17 cellular contexts compared by ENCODE assay signal in the genomic region with DNA sequence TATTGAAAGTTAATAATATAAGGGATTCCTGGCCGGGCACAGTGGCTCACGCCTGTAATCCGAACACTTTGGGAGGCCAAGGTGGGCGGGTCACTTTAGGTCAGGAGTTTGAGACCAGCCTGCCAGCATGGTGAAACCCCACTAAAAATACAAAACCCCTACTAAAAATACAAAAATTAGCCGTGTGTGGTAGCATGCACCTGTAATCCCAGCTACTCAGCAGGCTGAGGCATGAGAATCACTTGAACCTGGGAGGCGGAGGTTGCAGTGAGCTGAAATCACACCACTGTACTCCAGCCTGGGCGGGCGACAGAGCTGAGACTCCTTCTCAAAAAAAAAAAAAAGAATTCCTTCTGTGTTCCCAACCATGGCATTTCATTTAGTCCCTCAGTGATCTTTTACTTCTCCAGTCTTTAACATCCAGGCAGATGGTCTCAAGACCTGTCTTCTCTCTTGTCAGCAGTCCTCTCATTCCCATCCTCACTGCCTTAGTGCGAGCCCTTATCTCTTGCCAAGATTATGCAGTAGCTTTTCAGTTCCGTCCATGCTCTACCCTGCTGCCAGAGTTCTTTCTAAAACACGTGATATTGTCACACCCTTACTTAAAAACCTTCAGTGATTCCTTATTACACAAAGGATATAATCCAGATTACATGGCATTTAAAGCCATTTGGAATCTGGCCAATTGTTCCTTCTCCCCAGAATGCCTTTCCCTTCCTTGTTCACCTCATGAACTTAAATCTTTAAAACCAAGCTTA. TPM values are rescaled to one million over a fixed set of nuclear protein-coding genes. Genes with fewer than 3 reads are reported as not detected.
DNase-seq lines count a peak whose midpoint lies in the region; ATAC-seq and TF ChIP-seq lines count a peak whose summit lies in the region.
"Had no signal": no experiment of that assay in that cellular context is flagged by ENCODE, and none has a peak within 500 bp of the region (broad histone marks: within the 10 kb centered on the region; RNA-seq: fewer than 3 reads in every experiment).

No MANE protein-coding gene starts in this region.

- no peak overlapping the region for H3K14ac ChIP-seq in trophoblast cell (ENCODE audit: low read length)

- WGBS in esophagus squamous epithelium, 2 donors: 47 to 48% methylated on average over 10 to 11 of the region's 11 CpGs
- no CpG with 5 or more reads among the region's 11 CpGs for WGBS in trophoblast cell (ENCODE audit: extremely low coverage, insufficient coverage, insufficient read length)

- H3K4me3 Mint-ChIP-seq in Calu3 (ENCODE audit: low read depth, unreplicated experiment): no peak overlapping the region
- no peak overlapping the region for H3K4me3 Mint-ChIP-seq in activated naive CD8-positive, alpha-beta T cell treated with anti-CD3 and anti-CD28 coated beads for 36 hours
- H3K4me3 Mint-ChIP-seq: activated T-cell treated with anti-CD3 and anti-CD28 coated beads, Interleukin-2, amount 50 U/mL, for 72 hours; B cell; stimulated activated naive CD8-positive, alpha-beta T cell treated with anti-CD3 and anti-CD28 coated beads, Interleukin-15, Interleukin-2, amounts not matched to agents 100 ng/mL and 50 ng/mL, for 24 hours had no signal

- peaks cover 11% of the 10 kb centered on the region for H3K4me1 Mint-ChIP-seq in Calu3 (ENCODE audit: low read depth, unreplicated experiment)
- peaks cover 12% of the 10 kb centered on the region for H3K4me1 Mint-ChIP-seq in activated naive CD8-positive, alpha-beta T cell treated with anti-CD3 and anti-CD28 coated beads for 36 hours

- no peak for TF ChIP-seq CTCF in Calu3 (IDR thresholded peaks at IDR 0.05; ENCODE audit: unreplicated experiment)
- no peak for TF ChIP-seq CTCF in OCI-LY1 (IDR thresholded peaks at IDR 0.05; ENCODE audit: low read length)
- TF ChIP-seq CTCF in esophagus squamous epithelium (IDR thresholded peaks at IDR 0.05): no peak
- TF ChIP-seq CTCF in foreskin fibroblast (IDR thresholded peaks at IDR 0.05; ENCODE audit: low read depth, low read length): no peak

- DNase-seq in Calu3 (no peak), esophagus squamous epithelium (lab: John Stamatoyannopoulos, UW) (no peak), trophoblast cell (peak; percentile 46 to 77), foreskin fibroblast (no peak)
- no peak for DNase-seq in activated naive CD8-positive, alpha-beta T cell treated with anti-CD3 and anti-CD28 coated beads for 36 hours
- DNase-seq: activated CD4-positive, alpha-beta T cell treated with anti-CD3 and anti-CD28 coated beads, Interleukin-2, amount 50 U/mL, for 4 hours; activated T-cell treated with anti-CD3 and anti-CD28 coated beads, Interleukin-2, amount 50 U/mL, for 72 hours; KBM-7; NCI-H1417; T-helper 9 cell had no signal

- H2BK12ac ChIP-seq in trophoblast cell (ENCODE audit: low read length): no peak overlapping the region

- H3K36me3 ChIP-seq in OCI-LY1 (ENCODE audit: insufficient read depth, low read length): peaks cover 10% of the 10 kb centered on the region; the same call in 1 of the 2 replicates
- no peaks in the 10 kb centered on the region for H3K36me3 ChIP-seq in esophagus squamous epithelium
- no peaks in the 10 kb centered on the region for H3K36me3 ChIP-seq in trophoblast cell (ENCODE audit: control insufficient read depth in 1 of 2, insufficient read depth in 2 of 2, low read length in 2 of 2)

- CTCF ChIA-PET in Calu3 (lab: Charles Lee): no interaction called here

- no peaks in the 10 kb centered on the region for H3K27me3 Mint-ChIP-seq in Calu3 (ENCODE audit: unreplicated experiment)
- no peaks in the 10 kb centered on the region for H3K27me3 Mint-ChIP-seq in activated naive CD8-positive, alpha-beta T cell treated with anti-CD3 and anti-CD28 coated beads for 36 hours
- H3K27me3 Mint-ChIP-seq: B cell; stimulated activated naive CD8-positive, alpha-beta T cell treated with anti-CD3 and anti-CD28 coated beads, Interleukin-15, Interleukin-2, amounts not matched to agents 100 ng/mL and 50 ng/mL, for 24 hours had no signal

- no peak overlapping the region for H4K8ac ChIP-seq in trophoblast cell (ENCODE audit: low read depth, low read length)

- H3K4me2 ChIP-seq in OCI-LY1 (ENCODE audit: low read length) (no peak overlapping the region), trophoblast cell (ENCODE audit: low read length) (no peak overlapping the region)
- H3K4me2 ChIP-seq: smooth muscle cell had no signal

- ATAC-seq in HG03095 (IDR thresholded peaks at IDR 0.05; ENCODE audit: unreplicated experiment) (no peak), GM21447 (IDR thresholded peaks at IDR 0.05; ENCODE audit: unreplicated experiment) (no peak)
- ATAC-seq: activated T-cell treated with anti-CD3 and anti-CD28 coated beads, Interleukin-2, amount 50 U/mL, for 72 hours had no signal

- H3K27me3 ChIP-seq in OCI-LY1 (ENCODE audit: insufficient read depth, low read length) (no peaks in the 10 kb centered on the region), esophagus squamous epithelium (no peaks in the 10 kb centered on the region), trophoblast cell (ENCODE audit: insufficient read depth, low read length) (no peaks in the 10 kb centered on the region)

- H3K9me3 Mint-ChIP-seq in Calu3 (ENCODE audit: low read depth, unreplicated experiment): no peaks in the 10 kb centered on the region
- H3K9me3 Mint-ChIP-seq in activated naive CD8-positive, alpha-beta T cell treated with anti-CD3 and anti-CD28 coated beads for 36 hours: no peaks in the 10 kb centered on the region
- H3K9me3 Mint-ChIP-seq: activated T-cell treated with anti-CD3 and anti-CD28 coated beads, Interleukin-2, amount 50 U/mL, for 72 hours; stimulated activated naive CD8-positive, alpha-beta T cell treated with anti-CD3 and anti-CD28 coated beads, Interleukin-15, Interleukin-2, amounts not matched to agents 100 ng/mL and 50 ng/mL, for 24 hours had no signal

- no peak overlapping the region for H3K4ac ChIP-seq in trophoblast cell (ENCODE audit: low read depth, low read length)

- no peak for TF ChIP-seq POLR2A in esophagus squamous epithelium (IDR thresholded peaks at IDR 0.05)

- BruUV-seq in Calu3 (replicated peaks; lab: Mats Ljungman, UMichigan): no TSS peak

- H2AK5ac ChIP-seq in trophoblast cell (ENCODE audit: low read length): no peak overlapping the region

- H3K9me3 ChIP-seq in OCI-LY1 (ENCODE audit: low read length) (no peaks in the 10 kb centered on the region), esophagus squamous epithelium (no peaks in the 10 kb centered on the region), trophoblast cell (ENCODE audit: insufficient read depth, low read depth, low read length) (no peaks in the 10 kb centered on the region)

- H4K12ac ChIP-seq in trophoblast cell (ENCODE audit: low read depth, low read length): no peak overlapping the region

- peak overlapping the region; percentile 7 for H3K27ac Mint-ChIP-seq in Calu3 (ENCODE audit: unreplicated experiment)
- H3K27ac Mint-ChIP-seq in activated naive CD8-positive, alpha-beta T cell treated with anti-CD3 and anti-CD28 coated beads for 36 hours: no peak overlapping the region
- H3K27ac Mint-ChIP-seq: activated T-cell treated with anti-CD3 and anti-CD28 coated beads, Interleukin-2, amount 50 U/mL, for 72 hours; B cell; stimulated activated naive CD8-positive, alpha-beta T cell treated with anti-CD3 and anti-CD28 coated beads, Interleukin-15, Interleukin-2, amounts not matched to agents 100 ng/mL and 50 ng/mL, for 24 hours had no signal

- H3K4me3 ChIP-seq in OCI-LY1 (ENCODE audit: low read depth, low read length, poor library complexity, severe bottlenecking): no peak overlapping the region
- no peak overlapping the region for H3K4me3 ChIP-seq in esophagus squamous epithelium
- H3K4me3 ChIP-seq in trophoblast cell (ENCODE audit: low read depth, low read length): no peak overlapping the region
- no peak overlapping the region for H3K4me3 ChIP-seq in foreskin fibroblast (ENCODE audit: low read depth in 1 of 2, low read length in 2 of 2)
- H3K4me3 ChIP-seq: smooth muscle cell had no signal

- no peak overlapping the region for H2BK120ac ChIP-seq in trophoblast cell (ENCODE audit: insufficient read depth, low read length, poor library complexity)

- H3K9me2 ChIP-seq in OCI-LY1 (ENCODE audit: low read depth, low read length): no peaks in the 10 kb centered on the region

- intact Hi-C loops in Calu3 (cut with micrococcal nuclease; ENCODE audit: unreplicated experiment) (no loop called here), esophagus squamous epithelium (cut with DNase I) (no loop called here)

- no peaks in the 10 kb centered on the region for H3F3A ChIP-seq in OCI-LY1 (ENCODE audit: insufficient read depth, low read length)

- H3K79me2 ChIP-seq in OCI-LY1 (ENCODE audit: insufficient read depth, low read length): peaks cover 56% of the 10 kb centered on the region
- no peaks in the 10 kb centered on the region for H3K79me2 ChIP-seq in trophoblast cell (ENCODE audit: control insufficient read depth, insufficient read depth, low read length, poor library complexity)

- no peak overlapping the region for H2AFZ ChIP-seq in OCI-LY1 (ENCODE audit: low read length)
- H2AFZ ChIP-seq in trophoblast cell (ENCODE audit: insufficient read depth, low read length, poor library complexity): no peak overlapping the region

- no peaks in the 10 kb centered on the region for H3K36me3 Mint-ChIP-seq in Calu3 (ENCODE audit: insufficient read depth, unreplicated experiment)
- H3K36me3 Mint-ChIP-seq in activated naive CD8-positive, alpha-beta T cell treated with anti-CD3 and anti-CD28 coated beads for 36 hours: peaks cover 3% of the 10 kb centered on the region

- no peak overlapping the region for H2BK5ac ChIP-seq in trophoblast cell (ENCODE audit: low read depth, low read length, poor library complexity)

- H3K79me1 ChIP-seq in trophoblast cell (ENCODE audit: low read length): no peaks in the 10 kb centered on the region

- peak overlapping the region; percentile 12 for H3K27ac ChIP-seq in OCI-LY1 (ENCODE audit: low read depth, low read length, poor library complexity, severe bottlenecking)
- H3K27ac ChIP-seq in esophagus squamous epithelium: peak overlapping the region; percentile 39 to 82 (median 66)
- no peak overlapping the region for H3K27ac ChIP-seq in trophoblast cell (ENCODE audit: low read depth, low read length)
- H3K27ac ChIP-seq: RWPE1 had no signal

- no peak overlapping the region for H4K91ac ChIP-seq in trophoblast cell (ENCODE audit: low read depth, low read length)

- H3K18ac ChIP-seq in trophoblast cell (ENCODE audit: low read length): no peak overlapping the region

- H3K23ac ChIP-seq in trophoblast cell (ENCODE audit: low read length): no peak overlapping the region

- H4K20me1 ChIP-seq in OCI-LY1 (ENCODE audit: insufficient read depth, low read length): no peaks in the 10 kb centered on the region

- H3K4me1 ChIP-seq in OCI-LY1 (ENCODE audit: insufficient read depth, low read length, severe bottlenecking) (peaks cover 25% of the 10 kb centered on the region), esophagus squamous epithelium (peaks cover 5 to 31% (median 26%) of the 10 kb centered on the region in 3 donors), trophoblast cell (ENCODE audit: control insufficient read depth in 1 of 2, insufficient read depth in 2 of 2, low read length in 2 of 2) (no peaks in the 10 kb centered on the region)

- H3K9ac ChIP-seq in OCI-LY1 (ENCODE audit: low read length) (no peak overlapping the region), trophoblast cell (ENCODE audit: low read length) (no peak overlapping the region)

RNA-seq across cellular contexts. Expression of a gene that starts 17.9 kb away (rescaled TPM):
- total RNA-seq in Calu3 (2022) (133 and 146 TPM in 2 replicates), esophagus squamous epithelium (10 to 100 TPM; 48.0 to 78.3 (median 58.4) TPM)
- polyA plus RNA-seq in trophoblast cell (2013): 186 and 191 TPM in 2 replicates
- total RNA-seq in activated naive CD8-positive, alpha-beta T cell treated with anti-CD3 and anti-CD28 coated beads for 36 hours: 10 to 100 TPM; 30.4 to 33.5 TPM

RNA-seq across cellular contexts. Expression of a gene that starts 28.0 kb away (rescaled TPM):
- total RNA-seq in Calu3 (2022) (43.6 and 52.2 TPM in 2 replicates), esophagus squamous epithelium (10 to 100 TPM; 39.1 to 79.7 (median 55.3) TPM)
- polyA plus RNA-seq in trophoblast cell (2013): 17.6 and 18.0 TPM in 2 replicates
- 10 to 100 TPM; 20.9 to 23.2 TPM for total RNA-seq in activated naive CD8-positive, alpha-beta T cell treated with anti-CD3 and anti-CD28 coated beads for 36 hours

Comparison
In these comparisons a context has a peak if more than half of its experiments do, and no peak if none do; other contexts are left out.
1. DNase-seq: peak in trophoblast cell (2 of 2); none in Calu3 (single experiment), esophagus squamous epithelium (single experiment), activated naive CD8-positive, alpha-beta T cell treated with anti-CD3 and anti-CD28 coated beads for 36 hours (single experiment) and foreskin fibroblast (0 of 2).